ENCODE assay signal across 19 cellular contexts in the genomic region with DNA sequence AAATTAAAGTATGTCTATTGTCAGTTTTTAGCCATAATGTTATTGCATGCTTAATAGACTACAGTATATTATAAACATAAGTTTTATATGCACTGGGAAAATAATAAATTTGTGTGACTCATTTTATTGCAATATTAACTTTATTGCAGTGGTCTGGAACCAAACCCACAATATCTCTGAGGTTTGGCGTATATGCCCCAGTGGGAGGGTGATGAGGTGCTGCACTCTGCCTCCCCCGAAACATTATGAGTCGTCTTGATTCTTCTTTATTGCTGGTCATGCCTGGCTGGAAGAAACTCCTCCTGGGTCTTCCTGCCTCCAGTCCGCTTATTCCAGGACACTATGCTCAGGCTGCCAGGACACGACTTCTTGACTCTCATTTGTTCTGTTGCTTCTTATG.
"Had no signal": no experiment of that assay in that cellular context is flagged by ENCODE, and none has a peak within 500 bp of the region (broad histone marks: within the 10 kb centered on the region; RNA-seq: fewer than 3 reads in every experiment).

No MANE protein-coding gene starts in this region.

- DNase-seq: activated B cell treated with CpG ODN at 0.5 μM for 24 hours; activated CD4-positive, alpha-beta T cell treated with anti-CD3 and anti-CD28 coated beads for 1 hour; activated CD4-positive, alpha-beta T cell treated with anti-CD3 and anti-CD28 coated beads, Interleukin-2, amount 10 ng/mL, durations not matched to agents 24 days and 14 days; activated CD4-positive, alpha-beta T cell treated with anti-CD3 and anti-CD28 coated beads, Interleukin-2, amount 50 U/mL, for 48 hours; activated effector memory CD4-positive, alpha-beta T cell treated with anti-CD3 and anti-CD28 coated beads, Interleukin-2, amount 50 U/mL, for 16 hours; activated naive CD4-positive, alpha-beta T cell treated with Interleukin-2 at 50 U/mL for 16 hours; activated T-cell treated with anti-CD3 and anti-CD28 coated beads, Interleukin-2, amount 50 U/mL, for 4 hours; anterior cingulate cortex; cerebellar nuclear complex; MV-4-11; NCI-H1092 treated with DMSO at 0.1 percent for 48 hours; NCI-H1436; NCI-H187; NCI-H2081; NCI-H446; NCI-H524; SHP77 treated with DMSO at 0.1 percent for 48 hours; T-helper 9 cell had no signal

- ATAC-seq: activated naive CD4-positive, alpha-beta T cell treated with anti-CD3 and anti-CD28 coated beads, Interleukin-2, amount 50 U/mL, for 72 hours; activated T-cell treated with anti-CD3 and anti-CD28 coated beads, Interleukin-2, amount 50 U/mL, for 4 hours had no signal
